ENCODE assay signal across 17 cellular contexts in genomic region chr17:41419712-41420111, GRCh38. TPM values are rescaled to one million over a fixed set of nuclear protein-coding genes. Genes with fewer than 3 reads are reported as not detected.
DNase-seq lines count a peak whose midpoint lies in the region; ATAC-seq and TF ChIP-seq lines count a peak whose summit lies in the region.
"Had no signal": no experiment of that assay in that cellular context is flagged by ENCODE, and none has a peak within 500 bp of the region (broad histone marks: within the 10 kb centered on the region; RNA-seq: fewer than 3 reads in every experiment).

No MANE protein-coding gene starts in this region.

- H3K27me3 ChIP-seq in PC-9 (ENCODE audit: insufficient read depth, low read depth) (no peaks in the 10 kb centered on the region), mammary epithelial cell (ENCODE audit: insufficient read depth, low read length) (no peaks in the 10 kb centered on the region), foreskin keratinocyte (no peaks in the 10 kb centered on the region), suprapubic skin (peaks cover 5% of the 10 kb centered on the region), left ventricle myocardium inferior (ENCODE audit: low read depth) (peaks cover 48% of the 10 kb centered on the region)
- H3K27me3 ChIP-seq: BLaER1 treated with 17β-estradiol and CSF1 and Interleukin-3, amounts not matched to agents 10 nM and 100 nM had no signal

- dilution Hi-C loops in mammary epithelial cell (cut with HindIII; ENCODE audit: low sequenced_read_pairs), result no loop called here

- in situ Hi-C loops in mammary epithelial cell (cut with MboI; ENCODE audit: low sequenced_read_pairs in 2 of 2), result no loop called here

- H4K20me1 ChIP-seq in PC-9 (ENCODE audit: insufficient read depth), result no peaks in the 10 kb centered on the region
- H4K20me1 ChIP-seq in mammary epithelial cell (ENCODE audit: insufficient read depth, low read length), result no peaks in the 10 kb centered on the region
- H4K20me1 ChIP-seq: BLaER1 treated with 17β-estradiol and CSF1 and Interleukin-3, amounts not matched to agents 10 nM and 100 nM had no signal

- CTCF ChIA-PET in PC-9 (lab: Charles Lee), result interaction anchor here (0.9 to 1.0 kb wide), 2 partner anchors 78 to 513 kb away, joined by 3 read pairs; no protein-coding TSS in a partner anchor
- CTCF ChIA-PET in mammary epithelial cell (lab: Charles Lee; ENCODE audit: low non-redundant PET), result no interaction called here

- WGBS in mammary epithelial cell (ENCODE audit: low coverage, missing lambda C conversion rate), result 6% methylated on average over 3 of the region's 4 CpGs
- 46% methylated on average over 4 of the region's 4 CpGs for WGBS in suprapubic skin

- H3K79me2 ChIP-seq in PC-9 (ENCODE audit: low read depth) (no peaks in the 10 kb centered on the region), mammary epithelial cell (ENCODE audit: insufficient read depth, low read length) (no peaks in the 10 kb centered on the region)

- POLR2A ChIA-PET in PC-9 (lab: Charles Lee; ENCODE audit: unreplicated experiment), result interaction anchor here (0.6 kb wide), 1 partner anchor 235 kb away, joined by 4 read pairs; no protein-coding TSS in a partner anchor

- H3K9ac ChIP-seq in mammary epithelial cell (ENCODE audit: insufficient read depth, low read length), result peak overlapping the region; percentile 37
- H3K9ac ChIP-seq: BLaER1 treated with 17β-estradiol and CSF1 and Interleukin-3, amounts not matched to agents 10 nM and 100 nM; KMS-11 had no signal

- H3K4me2 ChIP-seq in PC-9, result 0 out of 2 replicates have a peak overlapping the region, but pooled peaks have one; percentile 65
- peak overlapping the region; percentile 61 for H3K4me2 ChIP-seq in mammary epithelial cell (ENCODE audit: insufficient read depth, low read depth, low read length)
- H3K4me2 ChIP-seq: BLaER1 treated with 17β-estradiol and CSF1 and Interleukin-3, amounts not matched to agents 10 nM and 100 nM; GM23338; KMS-11 had no signal

- ATAC-seq in foreskin keratinocyte, result no peak
- ATAC-seq: CD8-positive, alpha-beta T cell; GM23338; Right ventricle myocardium inferior had no signal

- TF ChIP-seq EP300 in suprapubic skin (IDR thresholded peaks at IDR 0.05), result no peak

- H3K27ac ChIP-seq in PC-9 (0 out of 2 replicates have a peak overlapping the region, but pooled peaks have one; percentile 89), mammary epithelial cell (ENCODE audit: insufficient read depth, low read depth, low read length) (peak overlapping the region; percentile 77), foreskin keratinocyte (peak overlapping the region; percentile 84), suprapubic skin (peak overlapping the region; percentile 7), left ventricle myocardium inferior (replicated peaks) (no peak overlapping the region)
- H3K27ac ChIP-seq: BLaER1 treated with 17β-estradiol and CSF1 and Interleukin-3, amounts not matched to agents 10 nM and 100 nM; KMS-11 had no signal

- H3K4me1 ChIP-seq in PC-9 (replicated peaks; ENCODE audit: insufficient read depth) (peaks cover 69% of the 10 kb centered on the region), mammary epithelial cell (ENCODE audit: insufficient read depth, low read length) (peaks cover 48% of the 10 kb centered on the region), foreskin keratinocyte (peaks cover 44% of the 10 kb centered on the region), suprapubic skin (peaks cover 30% of the 10 kb centered on the region), left ventricle myocardium inferior (peaks cover 13% of the 10 kb centered on the region)

- BruUV-seq in PC-9 (replicated peaks; lab: Mats Ljungman, UMichigan) (no TSS peak), mammary epithelial cell (replicated peaks; lab: Mats Ljungman, UMichigan) (TSS peak; percentile 37)

- no peak for TF ChIP-seq CTCF in PC-9 (conservative IDR thresholded peaks at IDR 0.05)
- no peak for TF ChIP-seq CTCF in mammary epithelial cell (conservative IDR thresholded peaks at IDR 0.05 in 1 of 2, IDR thresholded peaks at IDR 0.05 in 1 of 2; ENCODE audit: extremely low read depth in 1 of 2, insufficient read depth in 1 of 2, low read depth in 1 of 2, low read length in 2 of 2)
- no peak for TF ChIP-seq CTCF in foreskin keratinocyte (conservative IDR thresholded peaks at IDR 0.05)
- TF ChIP-seq CTCF in suprapubic skin (IDR thresholded peaks at IDR 0.05), result no peak
- TF ChIP-seq CTCF in left ventricle myocardium inferior (IDR thresholded peaks at IDR 0.05; ENCODE audit: borderline replicate concordance), result no peak

- no peaks in the 10 kb centered on the region for H3K36me3 ChIP-seq in PC-9 (ENCODE audit: low read depth)
- H3K36me3 ChIP-seq in mammary epithelial cell (ENCODE audit: insufficient read depth, low read length), result no peaks in the 10 kb centered on the region
- H3K36me3 ChIP-seq in suprapubic skin, result no peaks in the 10 kb centered on the region
- no peaks in the 10 kb centered on the region for H3K36me3 ChIP-seq in left ventricle myocardium inferior
- H3K36me3 ChIP-seq: BLaER1 treated with 17β-estradiol and CSF1 and Interleukin-3, amounts not matched to agents 10 nM and 100 nM had no signal

- no peak for TF ChIP-seq POLR2A in suprapubic skin (IDR thresholded peaks at IDR 0.05)

- DNase-seq in PC-9 (no peak), mammary epithelial cell (peak; percentile 42), foreskin keratinocyte (no peak), suprapubic skin (ENCODE audit: low spot score in 2 of 2) (no peak), NCI-H524 (lab: John Stamatoyannopoulos, UW) (no peak), hypothalamus (lab: John Stamatoyannopoulos, UW) (no peak), left ventricle myocardium inferior (no peak)
- DNase-seq: Calu3; CD8-positive, alpha-beta T cell; NCI-H1417; NCI-H187; NCI-H524 treated with DMSO at 0.1 percent for 48 hours had no signal

- H2AFZ ChIP-seq in PC-9, result no peak overlapping the region
- H2AFZ ChIP-seq in mammary epithelial cell (ENCODE audit: low read depth, low read length), result peak overlapping the region; percentile 60
- H2AFZ ChIP-seq: GM23338 had no signal

- intact Hi-C loops in PC-9 (cut with micrococcal nuclease; ENCODE audit: unreplicated experiment) (loop anchor here (5.0 kb wide), 2 partner anchors 248 to 512 kb away; no protein-coding TSS in a partner anchor), mammary epithelial cell (cut with micrococcal nuclease) (loop anchor here (2.0 to 5.0 kb wide), 2 partner anchors 38 to 45 kb away; no protein-coding TSS in a partner anchor), left ventricle myocardium inferior (cut with micrococcal nuclease) (no loop called here)

- H3K9me2 ChIP-seq in PC-9 (ENCODE audit: insufficient read depth), result no peaks in the 10 kb centered on the region

- H3K4me3 ChIP-seq in PC-9, result no peak overlapping the region
- no peak overlapping the region for H3K4me3 ChIP-seq in mammary epithelial cell (replicated peaks in 1 of 3; ENCODE audit: insufficient read depth in 1 of 3, low read depth in 2 of 3, low read length in 3 of 3)
- H3K4me3 ChIP-seq in suprapubic skin, result no peak overlapping the region
- H3K4me3 ChIP-seq in left ventricle myocardium inferior, result no peak overlapping the region
- H3K4me3 ChIP-seq: BLaER1 treated with 17β-estradiol and CSF1 and Interleukin-3, amounts not matched to agents 10 nM and 100 nM; GM23338 had no signal

- no peaks in the 10 kb centered on the region for H3K9me3 ChIP-seq in PC-9 (ENCODE audit: insufficient read depth, low read depth)
- H3K9me3 ChIP-seq in mammary epithelial cell (replicated peaks; ENCODE audit: insufficient read depth, low read length), result no peaks in the 10 kb centered on the region
- H3K9me3 ChIP-seq in suprapubic skin, result no peaks in the 10 kb centered on the region
- H3K9me3 ChIP-seq in left ventricle myocardium inferior (replicated peaks), result no peaks in the 10 kb centered on the region
- H3K9me3 ChIP-seq: BLaER1 treated with 17β-estradiol and CSF1 and Interleukin-3, amounts not matched to agents 10 nM and 100 nM had no signal

- H3F3A ChIP-seq in PC-9 (ENCODE audit: insufficient read depth, low read depth), result peaks cover 35% of the 10 kb centered on the region

RNA-seq across cellular contexts. Expression of gene KRT37, which starts 4.7 kb away (rescaled TPM):
- total RNA-seq in PC-9 (2021), result not detected in 2 replicates
- total RNA-seq in mammary epithelial cell, result not detected
- not detected for polyA plus RNA-seq in mammary epithelial cell
- polyA minus RNA-seq in mammary epithelial cell, result not detected
- total RNA-seq in foreskin keratinocyte, result not detected in 2 replicates
- 0.04 TPM in 1 of 2 replicates, not detected in the other for polyA plus RNA-seq in foreskin keratinocyte
- total RNA-seq in suprapubic skin, result 1 to 10 TPM in 1 of 4 donors, under 1 TPM in 1, not detected in 2; 0.53 to 7.1 TPM
- total RNA-seq in left ventricle myocardium inferior, result not detected
- total RNA-seq: Calu3; CD8-positive, alpha-beta T cell; GM23338; Right ventricle myocardium inferior; SK-MEL-5 had no signal
- polyA plus RNA-seq: GM23338 had no signal

RNA-seq across cellular contexts. Expression of gene KRT38, which starts 21.1 kb away (rescaled TPM):
- total RNA-seq in PC-9 (2021), result not detected in 2 replicates
- total RNA-seq in mammary epithelial cell, result not detected
- polyA plus RNA-seq in mammary epithelial cell, result not detected
- not detected for polyA minus RNA-seq in mammary epithelial cell
- not detected in 2 replicates for total RNA-seq in foreskin keratinocyte
- not detected in 2 replicates for polyA plus RNA-seq in foreskin keratinocyte
- total RNA-seq in suprapubic skin, result 10 to 100 TPM in 1 of 4 donors, 1 to 10 TPM in 2, not detected in 1; 1.6 to 21.6 (median 3.9) TPM
- total RNA-seq in left ventricle myocardium inferior, result not detected
- total RNA-seq: Calu3; CD8-positive, alpha-beta T cell; GM23338; Right ventricle myocardium inferior; SK-MEL-5 had no signal
- polyA plus RNA-seq: GM23338 had no signal

RNA-seq across cellular contexts. Expression of gene KRT31, which starts 22.3 kb away (rescaled TPM):
- total RNA-seq in PC-9 (2021) (not detected in 2 replicates), mammary epithelial cell (not detected), foreskin keratinocyte (5.3 and 27.0 TPM in 2 replicates), suprapubic skin (100 to 1,000 TPM in 1 of 4 donors, 10 to 100 TPM in 3; 38.5 to 618 (median 84.8) TPM), left ventricle myocardium inferior (not detected)
- polyA plus RNA-seq in mammary epithelial cell (not detected), foreskin keratinocyte (8.3 and 39.4 TPM in 2 replicates)
- polyA minus RNA-seq in mammary epithelial cell, result not detected
- total RNA-seq: Calu3; CD8-positive, alpha-beta T cell; GM23338; Right ventricle myocardium inferior; SK-MEL-5 had no signal
- polyA plus RNA-seq: GM23338 had no signal

RNA-seq across cellular contexts. Expression of gene KRT34, which starts 37.6 kb away (rescaled TPM):
- 0.45 and 1.4 TPM in 2 replicates for total RNA-seq in PC-9 (2021)
- total RNA-seq in mammary epithelial cell, result under 1 TPM in 1 of 2 donors, not detected in 1; 0.33 TPM
- polyA plus RNA-seq in mammary epithelial cell, result 0.79 TPM
- polyA minus RNA-seq in mammary epithelial cell, result not detected
- total RNA-seq in foreskin keratinocyte, result 11.8 and 20.8 TPM in 2 replicates
- polyA plus RNA-seq in foreskin keratinocyte, result 12.5 and 21.0 TPM in 2 replicates
- 100 to 1,000 TPM in 1 of 4 donors, 10 to 100 TPM in 2, under 1 TPM in 1; 0.56 to 117 (median 22.2) TPM for total RNA-seq in suprapubic skin
- not detected for total RNA-seq in left ventricle myocardium inferior
- total RNA-seq: Calu3; CD8-positive, alpha-beta T cell; GM23338; Right ventricle myocardium inferior; SK-MEL-5 had no signal
- polyA plus RNA-seq: GM23338 had no signal

RNA-seq across cellular contexts. Expression of gene KRT32, which starts 47.5 kb away (rescaled TPM):
- not detected in 2 replicates for total RNA-seq in PC-9 (2021)
- not detected for total RNA-seq in mammary epithelial cell
- polyA plus RNA-seq in mammary epithelial cell, result 0.23 TPM
- polyA minus RNA-seq in mammary epithelial cell, result not detected
- not detected in 2 replicates for total RNA-seq in foreskin keratinocyte
- not detected in 2 replicates for polyA plus RNA-seq in foreskin keratinocyte
- total RNA-seq in suprapubic skin, result 10 to 100 TPM in 3 of 4 donors, under 1 TPM in 1; 0.40 to 71.2 (median 14.8) TPM
- total RNA-seq in left ventricle myocardium inferior, result 0.22 TPM
- total RNA-seq: Calu3; CD8-positive, alpha-beta T cell; GM23338; Right ventricle myocardium inferior; SK-MEL-5 had no signal
- polyA plus RNA-seq: GM23338 had no signal
